13 cellular contexts compared by ENCODE assay signal in the genomic region with DNA sequence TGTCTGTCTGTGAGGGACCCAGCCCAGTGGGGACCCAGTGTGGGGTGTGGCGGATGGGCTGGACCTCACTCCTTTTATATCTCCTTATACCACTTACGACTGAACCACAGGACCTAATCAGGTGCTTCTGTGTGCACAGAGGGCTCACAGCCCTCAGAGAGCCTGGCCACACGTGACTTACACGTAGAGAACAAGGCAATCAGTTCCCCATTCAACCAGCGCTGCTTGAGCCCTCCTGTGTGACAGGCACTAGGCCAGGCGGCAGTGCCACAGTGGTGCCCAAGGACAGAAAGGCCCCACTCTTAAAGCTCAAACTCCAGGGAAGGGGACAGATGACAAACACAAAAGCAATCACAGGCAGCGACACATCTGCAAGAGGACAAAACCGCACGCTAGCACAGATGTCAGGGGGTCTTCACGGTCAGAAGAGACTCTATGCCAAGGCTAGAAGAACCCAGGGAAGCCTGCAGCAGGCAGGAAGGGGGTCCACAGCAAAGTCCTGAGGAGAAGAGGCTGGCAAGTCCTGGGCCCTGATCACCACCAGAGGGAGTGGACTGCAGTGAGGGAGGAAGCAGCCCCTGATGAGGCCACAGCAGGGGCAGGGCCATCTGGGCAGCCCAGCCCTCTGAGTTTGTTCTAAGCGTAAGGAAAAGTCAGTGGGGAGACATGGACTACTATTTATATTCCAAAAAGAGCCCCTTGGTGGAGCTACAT. TPM values are rescaled to one million over a fixed set of nuclear protein-coding genes. Genes with fewer than 3 reads are reported as not detected.
DNase-seq lines count a peak whose midpoint lies in the region; ATAC-seq, FAIRE-seq and TF ChIP-seq lines count a peak whose summit lies in the region.
"Had no signal": no experiment of that assay in that cellular context is flagged by ENCODE, and none has a peak within 500 bp of the region (broad histone marks: within the 10 kb centered on the region; RNA-seq: fewer than 3 reads in every experiment).

No MANE protein-coding gene starts in this region.

- intact Hi-C loops in activated CD4-positive, alpha-beta T cell treated with anti-CD3 and anti-CD28 coated beads, Interleukin-2, amount 10 ng/mL, durations not matched to agents 24 days and 14 days (cut with micrococcal nuclease) = no loop called here

- no peak overlapping the region for H4K8ac ChIP-seq in trophoblast cell (ENCODE audit: low read depth, low read length)

- H3K9ac ChIP-seq in trophoblast cell (ENCODE audit: low read length) = no peak overlapping the region

- no CpG with 5 or more reads among the region's 11 CpGs for WGBS in trophoblast cell (ENCODE audit: extremely low coverage, insufficient coverage, insufficient read length)

- no peak overlapping the region for H2BK12ac ChIP-seq in trophoblast cell (ENCODE audit: low read length)

- DNase-seq in activated CD4-positive, alpha-beta T cell treated with anti-CD3 and anti-CD28 coated beads, Interleukin-2, amount 10 ng/mL, durations not matched to agents 24 days and 14 days = no peak
- DNase-seq in activated CD4-positive, alpha-beta T cell treated with anti-CD3 and anti-CD28 coated beads for 48 hours = no peak
- DNase-seq in SK-MEL-5 (ENCODE audit: low read depth, low spot score) = peak; percentile 14
- DNase-seq in epithelial cell of proximal tubule (ENCODE audit: low read depth) = no peak
- DNase-seq in trophoblast cell = peak in 1 of 2 donors; percentile 25
- no peak for DNase-seq in substantia nigra (lab: John Stamatoyannopoulos, UW)
- DNase-seq in GM12891 (ENCODE audit: insufficient read length, low spot score) = no peak
- DNase-seq: activated CD4-positive, alpha-beta T cell treated with anti-CD3 and anti-CD28 coated beads for 4 hours; anterior cingulate cortex; EL; uterus had no signal

- no peak overlapping the region for H2BK5ac ChIP-seq in trophoblast cell (ENCODE audit: low read depth, low read length, poor library complexity)

- H2AK5ac ChIP-seq in trophoblast cell (ENCODE audit: low read length) = no peak overlapping the region

- H3K27me3 Mint-ChIP-seq in activated CD4-positive, alpha-beta T cell treated with anti-CD3 and anti-CD28 coated beads, Interleukin-2, amount 10 ng/mL, durations not matched to agents 24 days and 14 days = no peaks in the 10 kb centered on the region

- no peaks in the 10 kb centered on the region for H3K9me3 Mint-ChIP-seq in activated CD4-positive, alpha-beta T cell treated with anti-CD3 and anti-CD28 coated beads, Interleukin-2, amount 10 ng/mL, durations not matched to agents 24 days and 14 days

- no peak overlapping the region for H4K91ac ChIP-seq in trophoblast cell (ENCODE audit: low read depth, low read length)

- no peak for ATAC-seq in HG02938 (IDR thresholded peaks at IDR 0.05; ENCODE audit: unreplicated experiment)

- no peak overlapping the region for H2AFZ ChIP-seq in trophoblast cell (ENCODE audit: insufficient read depth, low read length, poor library complexity)

- no peak overlapping the region for H3K4me3 Mint-ChIP-seq in activated CD4-positive, alpha-beta T cell treated with anti-CD3 and anti-CD28 coated beads, Interleukin-2, amount 10 ng/mL, durations not matched to agents 24 days and 14 days

- no peak overlapping the region for H3K23ac ChIP-seq in trophoblast cell (ENCODE audit: low read length)

- H4K12ac ChIP-seq in trophoblast cell (ENCODE audit: low read depth, low read length) = peak overlapping the region; percentile 15

- H3K4me1 ChIP-seq in trophoblast cell (ENCODE audit: control insufficient read depth in 1 of 2, insufficient read depth in 2 of 2, low read length in 2 of 2) = peaks cover 12 to 13% of the 10 kb centered on the region in 2 experiments
- H3K4me1 ChIP-seq: uterus had no signal

- H3K9me3 ChIP-seq in trophoblast cell (ENCODE audit: insufficient read depth, low read depth, low read length) = peaks cover 2% of the 10 kb centered on the region
- H3K9me3 ChIP-seq: uterus had no signal

- no peak overlapping the region for H3K4me2 ChIP-seq in trophoblast cell (ENCODE audit: low read length)

- no peak for FAIRE-seq in GM12891 (lab: Jason Lieb, UNC)
- FAIRE-seq: A204.1 had no signal

- H3K27ac Mint-ChIP-seq in activated CD4-positive, alpha-beta T cell treated with anti-CD3 and anti-CD28 coated beads, Interleukin-2, amount 10 ng/mL, durations not matched to agents 24 days and 14 days = peak overlapping the region; percentile 30

- H3K36me3 ChIP-seq in trophoblast cell (ENCODE audit: control insufficient read depth in 1 of 2, insufficient read depth in 2 of 2, low read length in 2 of 2) = peaks cover 21 to 30% of the 10 kb centered on the region in 2 experiments
- H3K36me3 ChIP-seq: uterus had no signal

- H3K4me3 ChIP-seq in epithelial cell of proximal tubule (ENCODE audit: low read depth, low read length) = no peak overlapping the region
- H3K4me3 ChIP-seq in trophoblast cell (ENCODE audit: low read depth, low read length) = peak overlapping the region; percentile 9
- H3K4me3 ChIP-seq: uterus had no signal

- H3K27me3 ChIP-seq in trophoblast cell (ENCODE audit: insufficient read depth, low read length) = no peaks in the 10 kb centered on the region
- H3K27me3 ChIP-seq: uterus had no signal

- peaks cover 6% of the 10 kb centered on the region for H3K79me1 ChIP-seq in trophoblast cell (ENCODE audit: low read length)

- H3K27ac ChIP-seq in trophoblast cell (ENCODE audit: low read depth, low read length) (no peak overlapping the region), substantia nigra (ENCODE audit: low read depth, low read length, poor library complexity, severe bottlenecking) (no peak overlapping the region)
- H3K27ac ChIP-seq: uterus had no signal

- peak overlapping the region; percentile 4 for H2BK120ac ChIP-seq in trophoblast cell (ENCODE audit: insufficient read depth, low read length, poor library complexity)

- H3K14ac ChIP-seq in trophoblast cell (ENCODE audit: low read length) = peak overlapping the region; percentile 16

- TF ChIP-seq CTCF in epithelial cell of proximal tubule (conservative IDR thresholded peaks at IDR 0.05; ENCODE audit: low read depth, low read length) = peak; percentile 42

- peaks cover 2% of the 10 kb centered on the region for H3K79me2 ChIP-seq in trophoblast cell (ENCODE audit: control insufficient read depth, insufficient read depth, low read length, poor library complexity)

- in situ Hi-C loops in SK-MEL-5 (cut with HindIII; ENCODE audit: low pct_unique_long_range_greater_than_20kb, low sequenced_read_pairs) = no loop called here

- H3K4me1 Mint-ChIP-seq in activated CD4-positive, alpha-beta T cell treated with anti-CD3 and anti-CD28 coated beads, Interleukin-2, amount 10 ng/mL, durations not matched to agents 24 days and 14 days = peaks cover 27% of the 10 kb centered on the region

- H3K36me3 Mint-ChIP-seq in activated CD4-positive, alpha-beta T cell treated with anti-CD3 and anti-CD28 coated beads, Interleukin-2, amount 10 ng/mL, durations not matched to agents 24 days and 14 days (ENCODE audit: low read depth) = peaks cover 31% of the 10 kb centered on the region

- no peak for TF ChIP-seq POLR2A in GM12891 (IDR thresholded peaks at IDR 0.05; ENCODE audit: low read depth, low read length)

- H3K18ac ChIP-seq in trophoblast cell (ENCODE audit: low read length) = peak overlapping the region; percentile 41

- no peak overlapping the region for H3K4ac ChIP-seq in trophoblast cell (ENCODE audit: low read depth, low read length)

TF ChIP-seq in GM12891, 5 proteins besides CTCF, POLR2A, EP300 and RAD21:
- TF ChIP-seq SPI1 (IDR thresholded peaks at IDR 0.05; ENCODE audit: low read depth, low read length) (no peak), POLR2AphosphoS5 (IDR thresholded peaks at IDR 0.05; ENCODE audit: low read depth, low read length) (no peak), TAF1 (IDR thresholded peaks at IDR 0.05; ENCODE audit: low read depth, low read length) (no peak), POU2F2 (IDR thresholded peaks at IDR 0.05; ENCODE audit: low read depth, low read length) (no peak), PAX5 (IDR thresholded peaks at IDR 0.05; ENCODE audit: insufficient read depth, low read length, severe bottlenecking) (no peak)

RNA-seq across cellular contexts. Expression of a gene that starts 39.3 kb away (rescaled TPM):
- 57.9 and 59.0 TPM in 2 replicates for total RNA-seq in activated CD4-positive, alpha-beta T cell treated with anti-CD3 and anti-CD28 coated beads, Interleukin-2, amount 10 ng/mL, durations not matched to agents 24 days and 14 days
- total RNA-seq in SK-MEL-5 (2014; rRNA removed; shearing (Covaris generic)) = 47.8 and 48.4 TPM in 2 replicates
- polyA plus RNA-seq in SK-MEL-5 (2015; cell fraction: cytosol; rRNA removed) = 34.7 and 46.6 TPM in 2 replicates
- 22.4 and 27.3 TPM in 2 replicates for polyA plus RNA-seq in SK-MEL-5 (2015; cell fraction: nucleus; rRNA removed)
- total RNA-seq in epithelial cell of proximal tubule = 44.3 and 48.5 TPM in 2 replicates
- 81.6 and 81.8 TPM in 2 replicates for polyA plus RNA-seq in trophoblast cell (2013)
- polyA plus RNA-seq in GM12891 (2012; ENCODE audit: low read depth, missing spikeins) = 19.0 TPM

RNA-seq across cellular contexts. Expression of a gene that starts 39.9 kb away (rescaled TPM):
- 79.5 and 83.6 TPM in 2 replicates for total RNA-seq in activated CD4-positive, alpha-beta T cell treated with anti-CD3 and anti-CD28 coated beads, Interleukin-2, amount 10 ng/mL, durations not matched to agents 24 days and 14 days
- 21.7 and 22.0 TPM in 2 replicates for total RNA-seq in SK-MEL-5 (2014; rRNA removed; shearing (Covaris generic))
- 43.4 and 53.9 TPM in 2 replicates for polyA plus RNA-seq in SK-MEL-5 (2015; cell fraction: cytosol; rRNA removed)
- 24.0 and 30.5 TPM in 2 replicates for polyA plus RNA-seq in SK-MEL-5 (2015; cell fraction: nucleus; rRNA removed)
- total RNA-seq in epithelial cell of proximal tubule = 8.4 and 11.3 TPM in 2 replicates
- 105 TPM in 2 replicates for polyA plus RNA-seq in trophoblast cell (2013)
- 54.3 TPM for polyA plus RNA-seq in GM12891 (2012; ENCODE audit: low read depth, missing spikeins)
